1 cellular context compared by ENCODE assay signal in genomic region chr9:93156475-93157008, GRCh38.
TF ChIP-seq lines count a peak whose summit lies in the region.

No MANE protein-coding gene starts in this region.

TF ChIP-seq in H1, 55 proteins besides CTCF, POLR2A, EP300 and RAD21:
- no peak for TF ChIP-seq CTBP2 (IDR thresholded peaks at IDR 0.05; ENCODE audit: borderline replicate concordance, insufficient read depth, insufficient read length, low read length)
